In genomic region chr4:52837716-52838558, GRCh38 we compare ENCODE assay signal across 11 cellular contexts. TPM values are rescaled to one million over a fixed set of nuclear protein-coding genes. Genes with fewer than 3 reads are reported as not detected.
A peak's percentile ranks its signal among the peaks of the same experiment; 100 is the strongest.
DNase-seq lines count a peak whose midpoint lies in the region; ATAC-seq, FAIRE-seq and TF ChIP-seq lines count a peak whose summit lies in the region.
"Had no signal": no experiment of that assay in that cellular context is flagged by ENCODE, and none has a peak within 500 bp of the region (broad histone marks: within the 10 kb centered on the region; RNA-seq: fewer than 3 reads in every experiment).

No MANE protein-coding gene starts in this region.

- H3K27ac Mint-ChIP-seq in astrocyte (ENCODE audit: unreplicated experiment) = peak overlapping the region; percentile 98

- H3K36me3 ChIP-seq in astrocyte (ENCODE audit: insufficient read depth, low read length) (no peaks in the 10 kb centered on the region), kidney epithelial cell (ENCODE audit: control insufficient read depth, insufficient read depth, low read length) (no peaks in the 10 kb centered on the region), transverse colon (no peaks in the 10 kb centered on the region)
- H3K36me3 ChIP-seq: Peyer's patch had no signal

- no peaks in the 10 kb centered on the region for H4K20me1 ChIP-seq in astrocyte (ENCODE audit: insufficient read depth, low read length)

- WGBS in transverse colon (ENCODE audit: low coverage in 1 of 2), 2 donors = 85 to 97% methylated on average over 5 to 7 of the region's 7 CpGs

- peak overlapping the region; percentile 65 for H3K4me3 Mint-ChIP-seq in astrocyte (ENCODE audit: unreplicated experiment)

- H2AFZ ChIP-seq in astrocyte (ENCODE audit: low read depth, low read length) = peak overlapping the region; percentile 55

- H3K27me3 Mint-ChIP-seq in astrocyte (ENCODE audit: low read depth, unreplicated experiment) = no peaks in the 10 kb centered on the region

- H3K4me2 ChIP-seq in astrocyte (ENCODE audit: low read length) = peak overlapping the region; percentile 77

- TF ChIP-seq POLR2A in transverse colon (IDR thresholded peaks at IDR 0.05) = no peak

- H3K27ac ChIP-seq in astrocyte (ENCODE audit: low read depth, low read length) (peak overlapping the region; percentile 73), transverse colon (no peak overlapping the region)
- H3K27ac ChIP-seq: Peyer's patch had no signal

- H3K9me3 ChIP-seq in astrocyte (ENCODE audit: insufficient read depth, low read depth, low read length) (no peaks in the 10 kb centered on the region), transverse colon (no peaks in the 10 kb centered on the region)
- H3K9me3 ChIP-seq: Peyer's patch had no signal

- TF ChIP-seq EP300 in transverse colon (IDR thresholded peaks at IDR 0.05; ENCODE audit: low read depth) = no peak

- intact Hi-C loops in transverse colon (cut with DNase I; ENCODE audit: low total_unique reads) = no loop called here

- peak; percentile 89 for FAIRE-seq in astrocyte (lab: Jason Lieb, UNC)

- DNase-seq in AML-193 (lab: John Stamatoyannopoulos, UW) = peak; percentile 54 to 56
- peak; percentile 69 for DNase-seq in LHCN-M2 (ENCODE audit: low read depth)
- DNase-seq in astrocyte (ENCODE audit: low read depth) = peak; percentile 83
- DNase-seq in kidney epithelial cell (ENCODE audit: low read depth) = peak; percentile 79
- DNase-seq in transverse colon = no peak
- DNase-seq in NCI-H748 (lab: John Stamatoyannopoulos, UW; ENCODE audit: unreplicated experiment) = no peak
- DNase-seq in HUDEP-2 (lab: John Stamatoyannopoulos, UW; ENCODE audit: unreplicated experiment in 76 of 76) = no peak
- DNase-seq: activated naive CD4-positive, alpha-beta T cell; DMS53; Peyer's patch had no signal

- TF ChIP-seq CTCF in astrocyte (IDR thresholded peaks at IDR 0.05; ENCODE audit: insufficient read depth, low read depth, low read length) = no peak
- no peak for TF ChIP-seq CTCF in kidney epithelial cell (IDR thresholded peaks at IDR 0.05; ENCODE audit: insufficient read depth, low read length, poor library complexity, severe bottlenecking)
- TF ChIP-seq CTCF in transverse colon (IDR thresholded peaks at IDR 0.05) = no peak

- no peaks in the 10 kb centered on the region for H3K79me2 ChIP-seq in astrocyte (ENCODE audit: insufficient read depth, low read length)

- H3K4me1 Mint-ChIP-seq in astrocyte (ENCODE audit: low read depth, unreplicated experiment) = peaks cover 38% of the 10 kb centered on the region

- H3K4me3 ChIP-seq in astrocyte (ENCODE audit: insufficient read depth, low read depth, low read length) (no peak overlapping the region), kidney epithelial cell (ENCODE audit: low read depth, low read length) (no peak overlapping the region), transverse colon (no peak overlapping the region)
- H3K4me3 ChIP-seq: Peyer's patch had no signal

- H3K36me3 Mint-ChIP-seq in astrocyte (ENCODE audit: low read depth, unreplicated experiment) = no peaks in the 10 kb centered on the region

- no peaks in the 10 kb centered on the region for H3K9me3 Mint-ChIP-seq in astrocyte (ENCODE audit: unreplicated experiment)

- in situ Hi-C loops in transverse colon (cut with MboI; ENCODE audit: low pct_ligation_motif_present in 1 of 4, low pct_unique_long_range_greater_than_20kb in 1 of 4, low sequenced_read_pairs in 3 of 4) = no loop called here

- no peak for ATAC-seq in HG03139 (IDR thresholded peaks at IDR 0.05; ENCODE audit: unreplicated experiment)

- H3K27me3 ChIP-seq in astrocyte (ENCODE audit: insufficient read depth, low read length) (no peaks in the 10 kb centered on the region), kidney epithelial cell (ENCODE audit: control insufficient read depth, insufficient read depth, low read length) (no peaks in the 10 kb centered on the region), transverse colon (no peaks in the 10 kb centered on the region)
- H3K27me3 ChIP-seq: Peyer's patch had no signal

- peaks cover 27% of the 10 kb centered on the region for H3K4me1 ChIP-seq in astrocyte (ENCODE audit: insufficient read depth, low read length)
- peaks cover 0 to 5% (median 3%) of the 10 kb centered on the region in 4 donors for H3K4me1 ChIP-seq in transverse colon
- H3K4me1 ChIP-seq: Peyer's patch had no signal

- peak overlapping the region; percentile 51 for H3K9ac ChIP-seq in astrocyte (ENCODE audit: low read length)

RNA-seq across cellular contexts. Expression of gene RASL11B, which starts 24.2 kb away (rescaled TPM):
- 0.17 and 0.32 TPM in 2 replicates for total RNA-seq in LHCN-M2 (2014; rRNA removed)
- polyA plus RNA-seq in LHCN-M2 (2012) = 0.18 TPM
- total RNA-seq in astrocyte = 4.4 and 5.1 TPM in 2 replicates
- total RNA-seq in kidney epithelial cell = 0.67 and 2.1 TPM in 2 replicates
- total RNA-seq in transverse colon = under 1 TPM in 2 of 4 donors, not detected in 2; 0.55 to 0.64 TPM

Comparison
In these comparisons a context has a peak if more than half of its experiments do, and no peak if none do; other contexts are left out.
1. DNase-seq: peak in AML-193 (2 of 2), LHCN-M2 (single experiment), astrocyte (single experiment) and kidney epithelial cell (single experiment); none in transverse colon (single experiment), NCI-H748 (single experiment) and HUDEP-2 (0 of 76).